Comparison of ENCODE assay signal across 1 cellular context in genomic region chr13:96091164-96091931, GRCh38.
TF ChIP-seq lines count a peak whose summit lies in the region.

No MANE protein-coding gene starts in this region.

TF ChIP-seq in HEK293, 187 proteins besides CTCF, POLR2A, EP300 and RAD21 (continued from another document and continues in another):
- no peak for TF ChIP-seq INSM2 (tag by site-specific recombination; IDR thresholded peaks at IDR 0.05)
- TF ChIP-seq ZNF513 (tag by site-specific recombination; IDR thresholded peaks at IDR 0.05): peak; percentile 69
- peak; percentile 78 for TF ChIP-seq ZFP37 (tag by site-specific recombination; IDR thresholded peaks at IDR 0.05)
- TF ChIP-seq ZNF311 (tag by site-specific recombination; IDR thresholded peaks at IDR 0.05; ENCODE audit: borderline replicate concordance): no peak
- peak; percentile 55 for TF ChIP-seq ZBTB11 (tag by site-specific recombination; conservative IDR thresholded peaks at IDR 0.05; ENCODE audit: low read depth)
- no peak for TF ChIP-seq ZNF571 (tag by site-specific recombination; IDR thresholded peaks at IDR 0.05)
- TF ChIP-seq REST (tag by site-specific recombination; IDR thresholded peaks at IDR 0.05): peak; percentile 58
- 0 out of 2 replicates have a peak, but pooled peaks have one; percentile 16 for TF ChIP-seq ZNF639 (tag by site-specific recombination; IDR thresholded peaks at IDR 0.05)
- no peak for TF ChIP-seq ZNF266 (tag by site-specific recombination; IDR thresholded peaks at IDR 0.05; ENCODE audit: low read depth)
- TF ChIP-seq ZNF280C (tag by site-specific recombination; IDR thresholded peaks at IDR 0.05): no peak
- peak; percentile 43; the same call in 1 of the 2 replicates for TF ChIP-seq ZNF76 (tag by site-specific recombination; IDR thresholded peaks at IDR 0.05; ENCODE audit: borderline replicate concordance, low read depth)
- no peak for TF ChIP-seq ZSCAN4 (tag by site-specific recombination; IDR thresholded peaks at IDR 0.05)
- TF ChIP-seq TRIM28 (IDR thresholded peaks at IDR 0.05; ENCODE audit: borderline replicate concordance, low read length): no peak
- no peak for TF ChIP-seq REPIN1 (tag by site-specific recombination; IDR thresholded peaks at IDR 0.05; ENCODE audit: low read depth)
- TF ChIP-seq BCL6B (tag by site-specific recombination; IDR thresholded peaks at IDR 0.05): no peak
- no peak for TF ChIP-seq ZNF133 (tag by site-specific recombination; IDR thresholded peaks at IDR 0.05)
- no peak for TF ChIP-seq PBX3 (CRISPR knock-in tag; IDR thresholded peaks at IDR 0.05)
- no peak; the same call in 1 of the 2 replicates for TF ChIP-seq ZSCAN30 (tag by site-specific recombination; IDR thresholded peaks at IDR 0.05)
- TF ChIP-seq ZNF514 (tag by site-specific recombination; IDR thresholded peaks at IDR 0.05): no peak
- no peak for TF ChIP-seq YY2 (tag by site-specific recombination; IDR thresholded peaks at IDR 0.05)
- no peak for TF ChIP-seq ZNF654 (tag by site-specific recombination; IDR thresholded peaks at IDR 0.05; ENCODE audit: low read depth)
- no peak for TF ChIP-seq ZNF830 (tag by site-specific recombination; IDR thresholded peaks at IDR 0.05; ENCODE audit: low read depth)
- no peak for TF ChIP-seq ZNF560 (tag by site-specific recombination; IDR thresholded peaks at IDR 0.05; ENCODE audit: borderline replicate concordance)
- TF ChIP-seq ZNF692 (tag by site-specific recombination; IDR thresholded peaks at IDR 0.05): no peak
- TF ChIP-seq ZNF518A (tag by site-specific recombination; conservative IDR thresholded peaks at IDR 0.05; ENCODE audit: low read depth): no peak
- TF ChIP-seq KLF9 (tag by site-specific recombination; IDR thresholded peaks at IDR 0.05; ENCODE audit: low read depth): 0 out of 2 replicates have a peak, but pooled peaks have one; percentile 17
